1 cellular context compared by ENCODE assay signal in genomic region chr22:45101828-45102227, GRCh38.
TF ChIP-seq lines count a peak whose summit lies in the region.

No MANE protein-coding gene starts in this region.

TF ChIP-seq in WTC11, 78 proteins besides CTCF, POLR2A, EP300 and RAD21 (continued from another document and continues in another):
- TF ChIP-seq USF1 (CRISPR knock-in tag; IDR thresholded peaks at IDR 0.05) (peak; percentile 91), HMGXB4 (CRISPR knock-in tag; IDR thresholded peaks at IDR 0.05) (no peak), NR1H2 (CRISPR knock-in tag; IDR thresholded peaks at IDR 0.05) (no peak), NFATC4 (CRISPR knock-in tag; IDR thresholded peaks at IDR 0.05) (no peak), MAX (CRISPR knock-in tag; IDR thresholded peaks at IDR 0.05) (peak; percentile 97), STAT6 (CRISPR knock-in tag; conservative IDR thresholded peaks at IDR 0.05; ENCODE audit: low read depth) (no peak), MLX (CRISPR knock-in tag; IDR thresholded peaks at IDR 0.05) (no peak), TCF7 (CRISPR knock-in tag; IDR thresholded peaks at IDR 0.05; ENCODE audit: low read depth) (no peak), E2F4 (CRISPR knock-in tag; IDR thresholded peaks at IDR 0.05; ENCODE audit: borderline replicate concordance, low read depth) (no peak), SMAD3 (CRISPR knock-in tag; IDR thresholded peaks at IDR 0.05; ENCODE audit: borderline replicate concordance) (0 out of 2 replicates have a peak, but pooled peaks have one; percentile 14), GABPB1 (CRISPR knock-in tag; IDR thresholded peaks at IDR 0.05) (no peak), ATF1 (CRISPR knock-in tag; IDR thresholded peaks at IDR 0.05) (no peak), FOXJ3 (CRISPR knock-in tag; IDR thresholded peaks at IDR 0.05; ENCODE audit: borderline replicate concordance) (no peak), ZBTB21 (CRISPR knock-in tag; IDR thresholded peaks at IDR 0.05; ENCODE audit: borderline replicate concordance) (0 out of 2 replicates have a peak, but pooled peaks have one; percentile 64), IRF1 (CRISPR knock-in tag; IDR thresholded peaks at IDR 0.05) (no peak), ERG (CRISPR knock-in tag; IDR thresholded peaks at IDR 0.05) (no peak), CDX4 (CRISPR knock-in tag; IDR thresholded peaks at IDR 0.05; ENCODE audit: borderline replicate concordance) (no peak), FOXK1 (CRISPR knock-in tag; IDR thresholded peaks at IDR 0.05) (0 out of 2 replicates have a peak, but pooled peaks have one; percentile 42), ZSCAN18 (CRISPR knock-in tag; IDR thresholded peaks at IDR 0.05) (no peak), E2F5 (CRISPR knock-in tag; IDR thresholded peaks at IDR 0.05) (no peak), ZNF281 (CRISPR knock-in tag; IDR thresholded peaks at IDR 0.05) (no peak), ESRRA (CRISPR knock-in tag; IDR thresholded peaks at IDR 0.05; ENCODE audit: borderline replicate concordance) (no peak), E2F1 (CRISPR knock-in tag; IDR thresholded peaks at IDR 0.05) (no peak), FOXP4 (CRISPR knock-in tag; IDR thresholded peaks at IDR 0.05) (no peak), NR2C2 (CRISPR knock-in tag; IDR thresholded peaks at IDR 0.05) (no peak), ZNF416 (CRISPR knock-in tag; IDR thresholded peaks at IDR 0.05) (no peak), ZNF396 (CRISPR knock-in tag; IDR thresholded peaks at IDR 0.05; ENCODE audit: borderline replicate concordance) (no peak), ZNF423 (CRISPR knock-in tag; IDR thresholded peaks at IDR 0.05) (no peak), ZNF138 (CRISPR knock-in tag; conservative IDR thresholded peaks at IDR 0.05) (no peak), NFE2L1 (CRISPR knock-in tag; IDR thresholded peaks at IDR 0.05) (no peak; the same call in 1 of the 2 replicates), SMAD4 (CRISPR knock-in tag; IDR thresholded peaks at IDR 0.05) (no peak), OVOL2 (CRISPR knock-in tag; IDR thresholded peaks at IDR 0.05; ENCODE audit: borderline replicate concordance) (no peak), ZNF512 (CRISPR knock-in tag; IDR thresholded peaks at IDR 0.05; ENCODE audit: borderline replicate concordance) (no peak), ZNF671 (CRISPR knock-in tag; IDR thresholded peaks at IDR 0.05) (no peak), ETV6 (CRISPR knock-in tag; IDR thresholded peaks at IDR 0.05) (no peak), ATF3 (CRISPR knock-in tag; conservative IDR thresholded peaks at IDR 0.05) (no peak), JAZF1 (CRISPR knock-in tag; IDR thresholded peaks at IDR 0.05) (no peak)
